Comparison of ENCODE assay signal across 7 cellular contexts in genomic region chr6:69617163-69617562, GRCh38.
"Had no signal": no experiment of that assay in that cellular context is flagged by ENCODE, and none has a peak within 500 bp of the region (broad histone marks: within the 10 kb centered on the region; RNA-seq: fewer than 3 reads in every experiment).

No MANE protein-coding gene starts in this region.

- H3K9ac ChIP-seq: KMS-11 had no signal

- DNase-seq: IMR-90, KBM-7, KG1 had no signal

- H3K27ac ChIP-seq: HL-60, KMS-11 had no signal

- H3K4me2 ChIP-seq: KMS-11 had no signal

- FAIRE-seq: HepG2, HTR-8/SVneo had no signal

- ATAC-seq: HepG2 had no signal
